In the genomic region with DNA sequence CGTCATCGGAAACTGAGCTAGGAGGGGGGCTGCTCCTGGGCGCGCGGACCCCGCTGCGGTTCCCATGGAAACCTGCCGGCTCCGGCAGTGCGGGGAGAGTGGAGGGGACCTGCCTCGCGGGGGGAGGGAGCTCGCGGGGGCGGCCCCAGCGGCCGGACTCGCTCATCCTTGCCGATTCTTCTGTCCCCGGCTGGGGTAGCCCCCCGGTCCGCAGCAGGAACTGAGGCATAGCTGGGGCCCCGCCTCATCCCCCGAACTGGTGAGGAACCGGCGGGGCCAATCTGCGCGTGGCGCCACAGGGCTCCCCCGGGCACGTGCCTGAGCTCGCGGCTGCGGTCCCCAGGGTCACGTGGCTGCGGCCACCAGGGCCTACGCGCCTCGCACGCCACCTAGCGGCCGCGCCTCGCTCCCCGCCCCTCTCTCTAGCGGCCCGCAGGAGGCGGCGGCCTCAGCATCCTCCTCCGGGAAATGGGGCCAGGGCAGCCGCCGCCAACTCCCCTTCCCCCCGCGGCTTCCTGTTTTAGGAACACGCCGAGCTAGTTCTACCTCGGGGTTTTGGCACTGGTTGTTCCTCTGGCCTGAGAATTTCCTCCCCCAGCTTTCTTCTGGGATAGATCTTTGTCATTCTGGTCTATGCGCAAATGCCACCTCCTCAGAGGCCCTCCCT, we compare ENCODE assay signal across 1 cellular context.
TF ChIP-seq lines count a peak whose summit lies in the region.

No MANE protein-coding gene starts in this region.

TF ChIP-seq in HepG2, 621 proteins besides CTCF, POLR2A, EP300 and RAD21 (continued from another document and continues in another):
- TF ChIP-seq HBP1 (CRISPR knock-in tag; IDR thresholded peaks at IDR 0.05; ENCODE audit: low read depth) (0 out of 2 replicates have a peak, but pooled peaks have one; percentile 31), RFXAP (CRISPR knock-in tag; IDR thresholded peaks at IDR 0.05; ENCODE audit: borderline replicate concordance) (peak; percentile 83), KDM6A (CRISPR knock-in tag; IDR thresholded peaks at IDR 0.05; ENCODE audit: low read depth) (no peak), ZFP90 (CRISPR knock-in tag; IDR thresholded peaks at IDR 0.05; ENCODE audit: borderline replicate concordance) (peak; percentile 65; the same call in 1 of the 2 replicates), NFE2 (CRISPR knock-in tag; IDR thresholded peaks at IDR 0.05) (no peak), ZNF570 (CRISPR knock-in tag; IDR thresholded peaks at IDR 0.05; ENCODE audit: borderline replicate concordance) (no peak), ZNF407 (CRISPR knock-in tag; IDR thresholded peaks at IDR 0.05; ENCODE audit: not compliant biosample characterization) (no peak), ZNF143 (CRISPR knock-in tag; IDR thresholded peaks at IDR 0.05) (peak; percentile 62), ZNF136 (CRISPR knock-in tag; IDR thresholded peaks at IDR 0.05; ENCODE audit: low read depth) (no peak), ZNF558 (CRISPR knock-in tag; IDR thresholded peaks at IDR 0.05; ENCODE audit: borderline replicate concordance) (peak; percentile 97; the same call in 1 of the 2 replicates), ZNF546 (CRISPR knock-in tag; conservative IDR thresholded peaks at IDR 0.05) (peak; percentile 84; the same call in 1 of the 2 replicates), ARHGAP35 (CRISPR knock-in tag; IDR thresholded peaks at IDR 0.05; ENCODE audit: borderline replicate concordance) (peak; percentile 48; the same call in 1 of the 2 replicates), THRA (CRISPR knock-in tag; IDR thresholded peaks at IDR 0.05; ENCODE audit: borderline replicate concordance) (peak; percentile 74; the same call in 1 of the 2 replicates), ZNF337 (CRISPR knock-in tag; IDR thresholded peaks at IDR 0.05; ENCODE audit: borderline replicate concordance, low read depth) (no peak), WIZ (CRISPR knock-in tag; IDR thresholded peaks at IDR 0.05) (0 out of 2 replicates have a peak, but pooled peaks have one; percentile 63), CENPX (CRISPR knock-in tag; IDR thresholded peaks at IDR 0.05) (no peak), ZNF773 (CRISPR knock-in tag; IDR thresholded peaks at IDR 0.05; ENCODE audit: borderline replicate concordance) (peak; percentile 94; the same call in 1 of the 2 replicates), ZNF264 (CRISPR knock-in tag; IDR thresholded peaks at IDR 0.05) (peak; percentile 70; the same call in 1 of the 2 replicates), ZNF101 (CRISPR knock-in tag; IDR thresholded peaks at IDR 0.05; ENCODE audit: borderline replicate concordance, low read depth) (no peak), ZFP41 (CRISPR knock-in tag; IDR thresholded peaks at IDR 0.05; ENCODE audit: borderline replicate concordance) (peak; percentile 78; the same call in 1 of the 2 replicates), ZNF615 (CRISPR knock-in tag; IDR thresholded peaks at IDR 0.05; ENCODE audit: borderline replicate concordance) (no peak), ZKSCAN8 (CRISPR knock-in tag; IDR thresholded peaks at IDR 0.05; ENCODE audit: borderline replicate concordance) (no peak), GPN1 (CRISPR knock-in tag; IDR thresholded peaks at IDR 0.05; ENCODE audit: borderline replicate concordance) (no peak), KLF13 (CRISPR knock-in tag; IDR thresholded peaks at IDR 0.05) (peak; percentile 84; the same call in 1 of the 2 replicates)
- TF ChIP-seq, protein P1, sequence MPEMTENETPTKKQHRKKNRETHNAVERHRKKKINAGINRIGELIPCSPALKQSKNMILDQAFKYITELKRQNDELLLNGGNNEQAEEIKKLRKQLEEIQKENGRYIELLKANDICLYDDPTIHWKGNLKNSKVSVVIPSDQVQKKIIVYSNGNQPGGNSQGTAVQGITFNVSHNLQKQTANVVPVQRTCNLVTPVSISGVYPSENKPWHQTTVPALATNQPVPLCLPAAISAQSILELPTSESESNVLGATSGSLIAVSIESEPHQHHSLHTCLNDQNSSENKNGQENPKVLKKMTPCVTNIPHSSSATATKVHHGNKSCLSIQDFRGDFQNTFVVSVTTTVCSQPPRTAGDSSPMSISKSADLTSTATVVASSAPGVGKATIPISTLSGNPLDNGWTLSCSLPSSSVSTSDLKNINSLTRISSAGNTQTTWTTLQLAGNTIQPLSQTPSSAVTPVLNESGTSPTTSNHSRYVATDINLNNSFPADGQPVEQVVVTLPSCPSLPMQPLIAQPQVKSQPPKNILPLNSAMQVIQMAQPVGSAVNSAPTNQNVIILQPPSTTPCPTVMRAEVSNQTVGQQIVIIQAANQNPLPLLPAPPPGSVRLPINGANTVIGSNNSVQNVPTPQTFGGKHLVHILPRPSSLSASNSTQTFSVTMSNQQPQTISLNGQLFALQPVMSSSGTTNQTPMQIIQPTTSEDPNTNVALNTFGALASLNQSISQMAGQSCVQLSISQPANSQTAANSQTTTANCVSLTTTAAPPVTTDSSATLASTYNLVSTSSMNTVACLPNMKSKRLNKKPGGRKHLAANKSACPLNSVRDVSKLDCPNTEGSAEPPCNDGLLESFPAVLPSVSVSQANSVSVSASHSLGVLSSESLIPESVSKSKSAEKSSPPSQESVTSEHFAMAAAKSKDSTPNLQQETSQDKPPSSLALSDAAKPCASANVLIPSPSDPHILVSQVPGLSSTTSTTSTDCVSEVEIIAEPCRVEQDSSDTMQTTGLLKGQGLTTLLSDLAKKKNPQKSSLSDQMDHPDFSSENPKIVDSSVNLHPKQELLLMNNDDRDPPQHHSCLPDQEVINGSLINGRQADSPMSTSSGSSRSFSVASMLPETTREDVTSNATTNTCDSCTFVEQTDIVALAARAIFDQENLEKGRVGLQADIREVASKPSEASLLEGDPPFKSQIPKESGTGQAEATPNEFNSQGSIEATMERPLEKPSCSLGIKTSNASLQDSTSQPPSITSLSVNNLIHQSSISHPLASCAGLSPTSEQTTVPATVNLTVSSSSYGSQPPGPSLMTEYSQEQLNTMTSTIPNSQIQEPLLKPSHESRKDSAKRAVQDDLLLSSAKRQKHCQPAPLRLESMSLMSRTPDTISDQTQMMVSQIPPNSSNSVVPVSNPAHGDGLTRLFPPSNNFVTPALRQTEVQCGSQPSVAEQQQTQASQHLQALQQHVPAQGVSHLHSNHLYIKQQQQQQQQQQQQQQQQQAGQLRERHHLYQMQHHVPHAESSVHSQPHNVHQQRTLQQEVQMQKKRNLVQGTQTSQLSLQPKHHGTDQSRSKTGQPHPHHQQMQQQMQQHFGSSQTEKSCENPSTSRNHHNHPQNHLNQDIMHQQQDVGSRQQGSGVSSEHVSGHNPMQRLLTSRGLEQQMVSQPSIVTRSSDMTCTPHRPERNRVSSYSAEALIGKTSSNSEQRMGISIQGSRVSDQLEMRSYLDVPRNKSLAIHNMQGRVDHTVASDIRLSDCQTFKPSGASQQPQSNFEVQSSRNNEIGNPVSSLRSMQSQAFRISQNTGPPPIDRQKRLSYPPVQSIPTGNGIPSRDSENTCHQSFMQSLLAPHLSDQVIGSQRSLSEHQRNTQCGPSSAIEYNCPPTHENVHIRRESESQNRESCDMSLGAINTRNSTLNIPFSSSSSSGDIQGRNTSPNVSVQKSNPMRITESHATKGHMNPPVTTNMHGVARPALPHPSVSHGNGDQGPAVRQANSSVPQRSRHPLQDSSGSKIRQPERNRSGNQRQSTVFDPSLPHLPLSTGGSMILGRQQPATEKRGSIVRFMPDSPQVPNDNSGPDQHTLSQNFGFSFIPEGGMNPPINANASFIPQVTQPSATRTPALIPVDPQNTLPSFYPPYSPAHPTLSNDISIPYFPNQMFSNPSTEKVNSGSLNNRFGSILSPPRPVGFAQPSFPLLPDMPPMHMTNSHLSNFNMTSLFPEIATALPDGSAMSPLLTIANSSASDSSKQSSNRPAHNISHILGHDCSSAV (CRISPR knock-in tag; IDR thresholded peaks at IDR 0.05; ENCODE audit: borderline replicate concordance): peak; percentile 25; the same call in 1 of the 2 replicates
- TF ChIP-seq, protein P2, sequence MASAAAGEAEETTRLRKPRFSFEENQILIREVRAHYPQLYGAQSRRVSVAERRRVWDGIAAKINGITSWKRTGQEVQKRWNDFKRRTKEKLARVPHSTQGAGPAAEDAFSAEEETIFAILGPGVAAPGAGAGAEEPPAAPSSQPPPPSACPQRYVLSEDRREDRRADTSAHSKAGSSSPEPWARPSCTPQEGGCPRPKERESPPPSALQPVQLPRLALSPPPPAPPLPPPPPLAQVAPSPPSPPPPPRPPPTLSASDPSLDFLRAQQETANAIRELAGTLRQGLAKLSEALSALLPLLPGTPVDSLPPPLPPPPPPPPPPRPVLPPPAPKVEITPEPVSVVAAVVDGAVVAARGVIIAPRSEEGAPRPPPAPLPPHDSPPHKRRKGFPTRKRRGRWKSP (CRISPR knock-in tag; IDR thresholded peaks at IDR 0.05): 0 out of 2 replicates have a peak, but pooled peaks have one; percentile 47
- TF ChIP-seq, protein P3, sequence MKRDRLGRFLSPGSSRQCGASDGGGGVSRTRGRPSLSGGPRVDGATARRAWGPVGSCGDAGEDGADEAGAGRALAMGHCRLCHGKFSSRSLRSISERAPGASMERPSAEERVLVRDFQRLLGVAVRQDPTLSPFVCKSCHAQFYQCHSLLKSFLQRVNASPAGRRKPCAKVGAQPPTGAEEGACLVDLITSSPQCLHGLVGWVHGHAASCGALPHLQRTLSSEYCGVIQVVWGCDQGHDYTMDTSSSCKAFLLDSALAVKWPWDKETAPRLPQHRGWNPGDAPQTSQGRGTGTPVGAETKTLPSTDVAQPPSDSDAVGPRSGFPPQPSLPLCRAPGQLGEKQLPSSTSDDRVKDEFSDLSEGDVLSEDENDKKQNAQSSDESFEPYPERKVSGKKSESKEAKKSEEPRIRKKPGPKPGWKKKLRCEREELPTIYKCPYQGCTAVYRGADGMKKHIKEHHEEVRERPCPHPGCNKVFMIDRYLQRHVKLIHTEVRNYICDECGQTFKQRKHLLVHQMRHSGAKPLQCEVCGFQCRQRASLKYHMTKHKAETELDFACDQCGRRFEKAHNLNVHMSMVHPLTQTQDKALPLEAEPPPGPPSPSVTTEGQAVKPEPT (CRISPR knock-in tag; IDR thresholded peaks at IDR 0.05; ENCODE audit: low read depth): no peak
- TF ChIP-seq, protein P4, sequence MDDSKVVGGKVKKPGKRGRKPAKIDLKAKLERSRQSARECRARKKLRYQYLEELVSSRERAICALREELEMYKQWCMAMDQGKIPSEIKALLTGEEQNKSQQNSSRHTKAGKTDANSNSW (CRISPR knock-in tag; IDR thresholded peaks at IDR 0.05; ENCODE audit: borderline replicate concordance): no peak
